ENCODE assay signal across 15 cellular contexts in genomic region chr12:93679308-93679933, GRCh38. TPM values are rescaled to one million over a fixed set of nuclear protein-coding genes. Genes with fewer than 3 reads are reported as not detected.
DNase-seq lines count a peak whose midpoint lies in the region; ATAC-seq, FAIRE-seq and TF ChIP-seq lines count a peak whose summit lies in the region.
"Had no signal": no experiment of that assay in that cellular context is flagged by ENCODE, and none has a peak within 500 bp of the region (broad histone marks: within the 10 kb centered on the region; RNA-seq: fewer than 3 reads in every experiment).

No MANE protein-coding gene starts in this region.

- H3K27ac ChIP-seq in right cardiac atrium (ENCODE audit: low read length) = peak overlapping the region; percentile 28
- H3K27ac ChIP-seq in small intestine (ENCODE audit: low read depth in 1 of 2, low read length in 1 of 2) = no peak overlapping the region
- H3K27ac ChIP-seq in tibial artery = no peak overlapping the region
- H3K27ac ChIP-seq: body of pancreas, upper lobe of right lung had no signal

- H3K4me3 Mint-ChIP-seq in activated CD8-positive, alpha-beta T cell treated with anti-CD3 and anti-CD28 coated beads, Interleukin-2, amount 10 ng/mL, durations not matched to agents 7 days and 5 days = peak overlapping the region; percentile 92
- H3K4me3 Mint-ChIP-seq in activated CD8-positive, alpha-beta T cell treated with anti-CD3 and anti-CD28 coated beads for 36 hours = no peak overlapping the region
- H3K4me3 Mint-ChIP-seq in T-helper 17 cell = peak overlapping the region; percentile 25

- FAIRE-seq in small intestine (lab: Jason Lieb, UNC) = no peak

- H3K4me1 ChIP-seq in right cardiac atrium (ENCODE audit: control insufficient read depth, insufficient read depth, low read length) (peaks cover 17% of the 10 kb centered on the region), small intestine (ENCODE audit: control insufficient read depth in 2 of 2, insufficient read depth in 1 of 2, low read depth in 1 of 2, low read length in 1 of 2) (no peaks in the 10 kb centered on the region), tibial artery (peaks cover 0 to 32% (median 12%) of the 10 kb centered on the region in 4 donors)

- peaks cover 37% of the 10 kb centered on the region for H3K4me1 Mint-ChIP-seq in activated CD8-positive, alpha-beta T cell treated with anti-CD3 and anti-CD28 coated beads, Interleukin-2, amount 10 ng/mL, durations not matched to agents 7 days and 5 days (ENCODE audit: low read depth)
- peaks cover 36% of the 10 kb centered on the region for H3K4me1 Mint-ChIP-seq in activated CD8-positive, alpha-beta T cell treated with anti-CD3 and anti-CD28 coated beads for 36 hours (ENCODE audit: low read depth)
- peaks cover 40% of the 10 kb centered on the region for H3K4me1 Mint-ChIP-seq in T-helper 17 cell

- H3K9me3 Mint-ChIP-seq in activated CD8-positive, alpha-beta T cell treated with anti-CD3 and anti-CD28 coated beads, Interleukin-2, amount 10 ng/mL, durations not matched to agents 7 days and 5 days (ENCODE audit: insufficient read depth) = no peaks in the 10 kb centered on the region
- H3K9me3 Mint-ChIP-seq in activated CD8-positive, alpha-beta T cell treated with anti-CD3 and anti-CD28 coated beads for 36 hours = no peaks in the 10 kb centered on the region

- no peaks in the 10 kb centered on the region for H3K36me3 ChIP-seq in small intestine (ENCODE audit: control insufficient read depth in 2 of 2, insufficient read depth in 2 of 2, low read length in 2 of 2)
- H3K36me3 ChIP-seq in tibial artery = peaks cover 0 to 8% (median 0%) of the 10 kb centered on the region in 3 donors
- H3K36me3 ChIP-seq: upper lobe of right lung had no signal

- WGBS in right cardiac atrium = 66% methylated on average over 8 of the region's 8 CpGs
- WGBS in small intestine, 3 donors = 52 to 77% (median 57%) methylated on average over 8 of the region's 8 CpGs

- peak overlapping the region; percentile 1 for H3K27ac Mint-ChIP-seq in activated CD8-positive, alpha-beta T cell treated with anti-CD3 and anti-CD28 coated beads, Interleukin-2, amount 10 ng/mL, durations not matched to agents 7 days and 5 days
- H3K27ac Mint-ChIP-seq in activated CD8-positive, alpha-beta T cell treated with anti-CD3 and anti-CD28 coated beads for 36 hours = no peak overlapping the region
- H3K27ac Mint-ChIP-seq in T-helper 17 cell = peak overlapping the region; percentile 0

- TF ChIP-seq CTCF in activated CD8-positive, alpha-beta T cell treated with anti-CD3 and anti-CD28 coated beads for 36 hours (IDR thresholded peaks at IDR 0.05) = no peak
- no peak for TF ChIP-seq CTCF in tibial artery (IDR thresholded peaks at IDR 0.05)

- H3K36me3 Mint-ChIP-seq in activated CD8-positive, alpha-beta T cell treated with anti-CD3 and anti-CD28 coated beads, Interleukin-2, amount 10 ng/mL, durations not matched to agents 7 days and 5 days (ENCODE audit: low read depth) = peaks cover 13% of the 10 kb centered on the region
- H3K36me3 Mint-ChIP-seq in activated CD8-positive, alpha-beta T cell treated with anti-CD3 and anti-CD28 coated beads for 36 hours (ENCODE audit: low read depth) = peaks cover 13% of the 10 kb centered on the region
- H3K36me3 Mint-ChIP-seq in T-helper 17 cell (ENCODE audit: low read depth) = peaks cover 9% of the 10 kb centered on the region

- ATAC-seq in activated CD8-positive, alpha-beta T cell treated with anti-CD3 and anti-CD28 coated beads, Interleukin-2, amount 10 ng/mL, durations not matched to agents 7 days and 5 days = no peak
- ATAC-seq in activated CD8-positive, alpha-beta T cell treated with anti-CD3 and anti-CD28 coated beads for 36 hours = no peak
- no peak for ATAC-seq in T-helper 17 cell
- ATAC-seq in right cardiac atrium = peak; percentile 38 to 53
- no peak for ATAC-seq in GM21825 (IDR thresholded peaks at IDR 0.05; ENCODE audit: unreplicated experiment)
- ATAC-seq: body of pancreas, upper lobe of right lung had no signal

- CTCF ChIA-PET in activated CD8-positive, alpha-beta T cell treated with anti-CD3 and anti-CD28 coated beads, Interleukin-2, amount 10 ng/mL, durations not matched to agents 7 days and 5 days (lab: Charles Lee) = interaction anchor here (1.3 to 2.4 kb wide), 2 partner anchors 110 to 422 kb away, joined by 4 to 14 read pairs; no protein-coding TSS in a partner anchor
- CTCF ChIA-PET in activated CD8-positive, alpha-beta T cell treated with anti-CD3 and anti-CD28 coated beads for 36 hours (lab: Charles Lee) = interaction anchor here (0.7 to 2.3 kb wide), 3 partner anchors 76 to 422 kb away, joined by 3 to 11 read pairs (median 4); no protein-coding TSS in a partner anchor

- H3K9me3 ChIP-seq in T-helper 17 cell (ENCODE audit: control insufficient read depth, low read length, poor library complexity, severe bottlenecking) = no peaks in the 10 kb centered on the region
- no peaks in the 10 kb centered on the region for H3K9me3 ChIP-seq in right cardiac atrium (ENCODE audit: control insufficient read depth, low read length)
- no peaks in the 10 kb centered on the region for H3K9me3 ChIP-seq in small intestine (ENCODE audit: control insufficient read depth, low read depth)
- no peaks in the 10 kb centered on the region for H3K9me3 ChIP-seq in tibial artery
- H3K9me3 ChIP-seq: body of pancreas, upper lobe of right lung had no signal

- no peak for DNase-seq in activated CD8-positive, alpha-beta T cell treated with anti-CD3 and anti-CD28 coated beads, Interleukin-2, amount 10 ng/mL, durations not matched to agents 7 days and 5 days
- no peak for DNase-seq in activated CD8-positive, alpha-beta T cell treated with anti-CD3 and anti-CD28 coated beads for 36 hours
- DNase-seq in T-helper 17 cell = no peak
- peak; percentile 35 to 65 (median 61) for DNase-seq in right cardiac atrium
- DNase-seq in small intestine = peak; percentile 44
- no peak for DNase-seq in H4 (ENCODE audit: low spot score)
- no peak for DNase-seq in tibial artery
- DNase-seq: body of pancreas, EL, KG1, mesenchymal stem cell, NCI-H2029 treated with DMSO at 0.1 percent for 48 hours, upper lobe of right lung had no signal

- intact Hi-C loops in activated CD8-positive, alpha-beta T cell treated with anti-CD3 and anti-CD28 coated beads for 36 hours (cut with micrococcal nuclease) = no loop called here
- intact Hi-C loops in right cardiac atrium (cut with DNase I) (loop anchor here in 3 of 4 donors (5.0 to 10.0 kb wide), 5 partner anchors 58 to 107 kb away; partner anchors contain the start of gene SOCS2 (in 2 of the 3)), tibial artery (cut with DNase I; ENCODE audit: low total_unique reads) (loop anchor here (5.0 kb wide), 1 partner anchor 107 kb away; the partner anchor contains the start of gene SOCS2)

- H3K27me3 Mint-ChIP-seq in activated CD8-positive, alpha-beta T cell treated with anti-CD3 and anti-CD28 coated beads, Interleukin-2, amount 10 ng/mL, durations not matched to agents 7 days and 5 days (ENCODE audit: low read depth) = no peaks in the 10 kb centered on the region
- no peaks in the 10 kb centered on the region for H3K27me3 Mint-ChIP-seq in activated CD8-positive, alpha-beta T cell treated with anti-CD3 and anti-CD28 coated beads for 36 hours
- H3K27me3 Mint-ChIP-seq in T-helper 17 cell = peaks cover 9% of the 10 kb centered on the region

- no peaks in the 10 kb centered on the region for H3K27me3 ChIP-seq in right cardiac atrium (ENCODE audit: control insufficient read depth, insufficient read depth)
- no peaks in the 10 kb centered on the region for H3K27me3 ChIP-seq in small intestine (ENCODE audit: control insufficient read depth in 2 of 2, insufficient read depth in 2 of 2, low read length in 2 of 2)
- H3K27me3 ChIP-seq in tibial artery = no peaks in the 10 kb centered on the region
- H3K27me3 ChIP-seq: body of pancreas, hepatocyte, upper lobe of right lung had no signal

- POLR2A ChIA-PET in activated CD8-positive, alpha-beta T cell treated with anti-CD3 and anti-CD28 coated beads, Interleukin-2, amount 10 ng/mL, durations not matched to agents 7 days and 5 days (lab: Charles Lee) = no interaction called here
- POLR2A ChIA-PET in activated CD8-positive, alpha-beta T cell treated with anti-CD3 and anti-CD28 coated beads for 36 hours (lab: Charles Lee) = no interaction called here

- H3K4me3 ChIP-seq in right cardiac atrium (ENCODE audit: low read length) (no peak overlapping the region), small intestine (ENCODE audit: low read depth in 1 of 2, low read length in 2 of 2) (no peak overlapping the region), tibial artery (no peak overlapping the region)
- H3K4me3 ChIP-seq: body of pancreas, hepatocyte, upper lobe of right lung had no signal

RNA-seq across cellular contexts. Expression of gene CRADD, which starts 2.2 kb away (rescaled TPM):
- 10 to 100 TPM; 10.8 to 14.6 TPM for total RNA-seq in activated CD8-positive, alpha-beta T cell treated with anti-CD3 and anti-CD28 coated beads, Interleukin-2, amount 10 ng/mL, durations not matched to agents 7 days and 5 days
- total RNA-seq in activated CD8-positive, alpha-beta T cell treated with anti-CD3 and anti-CD28 coated beads for 36 hours = 10 to 100 TPM in 1 of 2 experiments, 1 to 10 TPM in 1; 7.0 to 11.3 TPM
- total RNA-seq in T-helper 17 cell (10 to 100 TPM; 13.0 to 14.4 TPM), right cardiac atrium (10 to 100 TPM; 29.1 to 45.7 (median 38.3) TPM)
- polyA plus RNA-seq in right cardiac atrium (32.3 TPM), small intestine (10 to 100 TPM; 19.0 to 49.4 (median 31.3) TPM)
- 20.7 and 23.8 TPM in 2 replicates for total RNA-seq in H4 (2014; rRNA removed; shearing (Covaris generic))

Comparison
In these comparisons a context has a peak if more than half of its experiments do, and no peak if none do; other contexts are left out.
1. ATAC-seq: peak in right cardiac atrium (2 of 2); none in activated CD8-positive, alpha-beta T cell treated with anti-CD3 and anti-CD28 coated beads, Interleukin-2, amount 10 ng/mL, durations not matched to agents 7 days and 5 days (single experiment), activated CD8-positive, alpha-beta T cell treated with anti-CD3 and anti-CD28 coated beads for 36 hours (single experiment), T-helper 17 cell (single experiment) and GM21825 (single experiment).
2. DNase-seq: peak in right cardiac atrium (3 of 3) and small intestine (single experiment); none in activated CD8-positive, alpha-beta T cell treated with anti-CD3 and anti-CD28 coated beads, Interleukin-2, amount 10 ng/mL, durations not matched to agents 7 days and 5 days (single experiment), activated CD8-positive, alpha-beta T cell treated with anti-CD3 and anti-CD28 coated beads for 36 hours (single experiment), T-helper 17 cell (0 of 3), H4 (single experiment) and tibial artery (0 of 2).